Comparison of ENCODE assay signal across 9 cellular contexts in the genomic region with DNA sequence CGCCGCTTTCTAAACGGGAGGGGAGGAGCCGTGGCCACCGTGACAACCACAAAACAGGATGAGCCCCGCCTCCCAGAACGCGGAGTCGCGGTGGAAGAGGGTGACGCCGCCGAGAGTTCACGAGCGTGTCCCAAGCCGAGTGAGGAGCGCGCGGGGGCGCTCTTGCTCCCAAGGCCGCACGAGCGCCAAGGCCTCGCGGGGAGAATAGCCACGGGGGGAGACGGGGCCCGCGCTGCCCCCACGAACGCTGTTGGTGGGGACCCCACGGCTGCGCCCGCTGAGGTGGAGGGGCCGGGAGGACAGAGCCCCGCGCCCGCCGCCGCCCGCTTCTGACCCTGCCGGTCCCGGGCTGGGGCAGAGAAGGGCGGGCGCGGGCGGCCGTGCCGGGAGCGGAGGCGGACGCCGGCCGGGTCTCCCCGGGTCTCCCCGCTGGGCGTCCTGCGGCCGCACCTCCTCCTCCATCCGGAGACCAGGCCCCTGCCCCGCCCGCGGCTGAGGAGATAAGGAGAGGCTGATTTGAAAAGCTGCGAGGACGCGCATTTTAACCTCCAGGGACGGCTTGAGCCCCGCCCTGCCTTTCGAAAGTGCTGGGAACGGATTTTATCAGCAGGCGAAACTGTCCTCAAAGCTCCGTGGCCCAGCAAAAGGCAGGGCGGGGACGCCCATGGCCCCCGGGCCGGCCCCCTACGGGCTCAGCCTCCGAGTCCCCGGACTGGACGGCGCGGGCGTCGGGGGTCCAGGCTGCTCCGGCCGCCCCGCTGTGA. TPM values are rescaled to one million over a fixed set of nuclear protein-coding genes. Genes with fewer than 3 reads are reported as not detected.
DNase-seq lines count a peak whose midpoint lies in the region; ATAC-seq and TF ChIP-seq lines count a peak whose summit lies in the region.
"Had no signal": no experiment of that assay in that cellular context is flagged by ENCODE, and none has a peak within 500 bp of the region (broad histone marks: within the 10 kb centered on the region; RNA-seq: fewer than 3 reads in every experiment).

No MANE protein-coding gene starts in this region.

- DNase-seq in ACHN (peak; percentile 22), HCT116 (ENCODE audit: low read depth, low spot score) (no peak), MCF 10A (ENCODE audit: unreplicated experiment) (no peak), iPS-NIHi7 (ENCODE audit: extremely low spot score) (peak; percentile 73), smooth muscle cell (lab: John Stamatoyannopoulos, UW; ENCODE audit: unreplicated experiment) (peak; percentile 52), NCI-H2196 (lab: John Stamatoyannopoulos, UW; ENCODE audit: unreplicated experiment) (no peak)

- H3K9me3 ChIP-seq in HCT116 (ENCODE audit: control insufficient read depth in 1 of 2, insufficient read depth in 1 of 2, low read depth in 1 of 2, low read length in 2 of 2) (no peaks in the 10 kb centered on the region), smooth muscle cell (replicated peaks; ENCODE audit: low read depth) (no peaks in the 10 kb centered on the region)

- ATAC-seq in HCT116: peak; percentile 71
- ATAC-seq in HG03039 (IDR thresholded peaks at IDR 0.05; ENCODE audit: unreplicated experiment): no peak

- 5% methylated on average over 62 of the region's 87 CpGs for WGBS in smooth muscle cell (ENCODE audit: low lambda C conversion rate)

- H3K4me1 ChIP-seq in HCT116 (ENCODE audit: control insufficient read depth in 1 of 2, insufficient read depth in 2 of 2, low read length in 2 of 2) (peaks cover 32 to 52% of the 10 kb centered on the region in 2 experiments), smooth muscle cell (ENCODE audit: low read depth) (peaks cover 4% of the 10 kb centered on the region)

- peak in 2 of 3 experiments; percentile 39 to 44; a peak in 3 of 6 replicates for TF ChIP-seq CTCF in HCT116 (IDR thresholded peaks at IDR 0.05 in 2 of 3, conservative IDR thresholded peaks at IDR 0.05 in 1 of 3; ENCODE audit: borderline replicate concordance in 1 of 3, insufficient read depth in 1 of 3, low read depth in 2 of 3, low read length in 2 of 3)
- peak; percentile 17 for TF ChIP-seq CTCF in MCF 10A (IDR thresholded peaks at IDR 0.05; ENCODE audit: unreplicated experiment)
- TF ChIP-seq CTCF in smooth muscle cell (IDR thresholded peaks at IDR 0.05; ENCODE audit: borderline replicate concordance, insufficient read depth, poor library complexity, severe bottlenecking): peak; percentile 42

- no peak for TF ChIP-seq POLR2A in HCT116 (IDR thresholded peaks at IDR 0.05; ENCODE audit: borderline replicate concordance, extremely low read depth, insufficient read depth, insufficient read length)

- CTCF ChIA-PET in HCT116 (lab: Charles Lee): no interaction called here
- CTCF ChIA-PET in MCF 10A (lab: Yijun Ruan, JAX): no interaction called here

- H3K27me3 ChIP-seq in HCT116 (ENCODE audit: insufficient read depth, low read length): peaks cover 19% of the 10 kb centered on the region; the same call in 1 of the 2 replicates
- peaks cover 5% of the 10 kb centered on the region for H3K27me3 ChIP-seq in smooth muscle cell (ENCODE audit: low read depth)

- peak overlapping the region; percentile 65 for H2AFZ ChIP-seq in HCT116 (ENCODE audit: low read depth, low read length, poor library complexity, severe bottlenecking)
- peak overlapping the region; percentile 69 for H2AFZ ChIP-seq in smooth muscle cell (ENCODE audit: low read depth)

- H3K27ac ChIP-seq in HCT116 (ENCODE audit: low read depth, low read length) (peak overlapping the region; percentile 17; the same call in 1 of the 2 replicates), smooth muscle cell (ENCODE audit: low read depth) (peak overlapping the region; percentile 66)

- H3F3A ChIP-seq in smooth muscle cell (ENCODE audit: low read depth): no peaks in the 10 kb centered on the region

- no peaks in the 10 kb centered on the region for H3K36me3 ChIP-seq in HCT116 (ENCODE audit: control insufficient read depth in 1 of 2, insufficient read depth in 2 of 2, low read length in 2 of 2)
- H3K36me3 ChIP-seq in smooth muscle cell (ENCODE audit: low read depth): no peaks in the 10 kb centered on the region

- H3K27me3 Mint-ChIP-seq in T-helper 1 cell treated with Interleukin-12 subunit alpha and Interleukin-12 subunit beta and Interleukin-4 antibody, amounts not matched to agents 30 μg/mL and 1 μg/mL, for 36 hours (ENCODE audit: low read depth): peaks cover 43% of the 10 kb centered on the region
- peaks cover 46% of the 10 kb centered on the region for H3K27me3 Mint-ChIP-seq in MCF 10A (ENCODE audit: insufficient read depth, unreplicated experiment)

- H3K9ac ChIP-seq in HCT116 (ENCODE audit: low read length) (peak overlapping the region; percentile 61), smooth muscle cell (ENCODE audit: low read depth) (peak overlapping the region; percentile 23)

- H4K20me1 ChIP-seq in HCT116 (ENCODE audit: insufficient read depth): no peaks in the 10 kb centered on the region
- peaks cover 3% of the 10 kb centered on the region for H4K20me1 ChIP-seq in smooth muscle cell (ENCODE audit: low read depth)

- in situ Hi-C loops in ACHN (cut with HindIII; ENCODE audit: low pct_ligation_motif_present, low pct_unique_long_range_greater_than_20kb, low sequenced_read_pairs): no loop called here

- intact Hi-C loops in HCT116 (cut with micrococcal nuclease): loop anchor here (10.0 kb wide), 1 partner anchor 160 kb away; no protein-coding TSS in a partner anchor
- intact Hi-C loops in MCF 10A (cut with micrococcal nuclease): loop anchor here (5.0 kb wide), 1 partner anchor 163 kb away; no protein-coding TSS in a partner anchor

- no peaks in the 10 kb centered on the region for H3K9me3 Mint-ChIP-seq in T-helper 1 cell treated with Interleukin-12 subunit alpha and Interleukin-12 subunit beta and Interleukin-4 antibody, amounts not matched to agents 30 μg/mL and 1 μg/mL, for 36 hours
- H3K9me3 Mint-ChIP-seq in MCF 10A (ENCODE audit: unreplicated experiment): no peaks in the 10 kb centered on the region

- peaks cover 4% of the 10 kb centered on the region for H3K4me1 Mint-ChIP-seq in T-helper 1 cell treated with Interleukin-12 subunit alpha and Interleukin-12 subunit beta and Interleukin-4 antibody, amounts not matched to agents 30 μg/mL and 1 μg/mL, for 36 hours (ENCODE audit: low read depth)
- peaks cover 19% of the 10 kb centered on the region for H3K4me1 Mint-ChIP-seq in MCF 10A (ENCODE audit: insufficient read depth, unreplicated experiment)

- H3K4me3 Mint-ChIP-seq in T-helper 1 cell treated with Interleukin-12 subunit alpha and Interleukin-12 subunit beta and Interleukin-4 antibody, amounts not matched to agents 30 μg/mL and 1 μg/mL, for 36 hours: peak overlapping the region; percentile 67
- peak overlapping the region; percentile 64 for H3K4me3 Mint-ChIP-seq in MCF 10A (ENCODE audit: unreplicated experiment)

- H3K36me3 Mint-ChIP-seq in T-helper 1 cell treated with Interleukin-12 subunit alpha and Interleukin-12 subunit beta and Interleukin-4 antibody, amounts not matched to agents 30 μg/mL and 1 μg/mL, for 36 hours (ENCODE audit: low read depth): peaks cover 2% of the 10 kb centered on the region
- no peaks in the 10 kb centered on the region for H3K36me3 Mint-ChIP-seq in MCF 10A (ENCODE audit: insufficient read depth, unreplicated experiment)

- no peaks in the 10 kb centered on the region for H3K9me2 ChIP-seq in HCT116 (ENCODE audit: insufficient read depth)

- H3K79me2 ChIP-seq in HCT116 (ENCODE audit: insufficient read depth, low read length) (no peaks in the 10 kb centered on the region), smooth muscle cell (ENCODE audit: low read depth) (peaks cover 11% of the 10 kb centered on the region)

- BruUV-seq in HCT116 (replicated peaks; lab: Mats Ljungman, UMichigan): no TSS peak
- no TSS peak for BruUV-seq in MCF 10A (replicated peaks; lab: Mats Ljungman, UMichigan)

- RAD21 ChIA-PET in HCT116 (lab: Charles Lee; ENCODE audit: low non-redundant PET in 1 of 2, low total read pairs in 2 of 2, uncharacterized antibody in 2 of 2, unreplicated experiment in 2 of 2): no interaction called here

- TF ChIP-seq RAD21 in HCT116 (IDR thresholded peaks at IDR 0.05; ENCODE audit: low read depth): no peak

- H3K4me3 ChIP-seq in HCT116 (replicated peaks in 1 of 2; ENCODE audit: low read depth in 1 of 2, low read length in 2 of 2) (peak overlapping the region; percentile 33 to 57), smooth muscle cell (peak overlapping the region; percentile 69)

- no peak overlapping the region for H3K27ac Mint-ChIP-seq in T-helper 1 cell treated with Interleukin-12 subunit alpha and Interleukin-12 subunit beta and Interleukin-4 antibody, amounts not matched to agents 30 μg/mL and 1 μg/mL, for 36 hours
- no peak overlapping the region for H3K27ac Mint-ChIP-seq in MCF 10A (ENCODE audit: low read depth, unreplicated experiment)

- POLR2A ChIA-PET in HCT116 (lab: Charles Lee) (no interaction called here), MCF 10A (lab: Yijun Ruan, JAX) (interaction anchor here (0.7 kb wide), 1 partner anchor 495 kb away, joined by 3 read pairs; no protein-coding TSS in a partner anchor)

- H3K4me2 ChIP-seq in HCT116 (ENCODE audit: low read length) (peak overlapping the region; percentile 89), smooth muscle cell (peak overlapping the region; percentile 83)

TF ChIP-seq in HCT116, 20 proteins besides CTCF, POLR2A, EP300 and RAD21:
- TF ChIP-seq TCF7L2 (IDR thresholded peaks at IDR 0.05; ENCODE audit: borderline replicate concordance, extremely low read depth, insufficient read depth, insufficient read length) (peak; percentile 24), ZFX (IDR thresholded peaks at IDR 0.05) (peak; percentile 60; the same call in 1 of the 2 replicates), YY1 (IDR thresholded peaks at IDR 0.05; ENCODE audit: extremely low read depth, insufficient replicate concordance, low read depth, low read length) (no peak)

RNA-seq across cellular contexts. Expression of a gene that starts 3.8 kb away (rescaled TPM):
- total RNA-seq in HCT116 (2021; ENCODE audit: unreplicated experiment): 20.4 TPM
- polyA plus RNA-seq in HCT116 (2012): 15.7 and 19.0 TPM in 2 replicates
- 0.21 and 0.32 TPM in 2 replicates for total RNA-seq in MCF 10A (2022)
- 31.2 and 32.5 TPM in 2 replicates for total RNA-seq in smooth muscle cell
- polyA plus RNA-seq in smooth muscle cell: 105 and 122 TPM in 2 replicates
- total RNA-seq: mononuclear cell had no signal

Comparison
In these comparisons a context has a peak if more than half of its experiments do, and no peak if none do; other contexts are left out.
1. DNase-seq: peak in ACHN (single experiment), iPS-NIHi7 (single experiment) and smooth muscle cell (single experiment); none in HCT116 (single experiment), MCF 10A (single experiment) and NCI-H2196 (single experiment).
2. RNA of a gene that starts 3.8 kb away (total RNA-seq): 31.2 to 32.5 TPM in smooth muscle cell and 20.4 TPM in HCT116 (single experiment); 0.21 to 0.32 TPM in MCF 10A; every median in the first group is over 10 times any median in the second.
3. Peak in every context shown above with its lines, with median percentiles within 50 percentile points of each other: CTCF ChIP-seq.